ENCODE assay signal across 7 cellular contexts in genomic region chr22:36979016-36979415, GRCh38.
"Had no signal": no experiment of that assay in that cellular context is flagged by ENCODE, and none has a peak within 500 bp of the region (broad histone marks: within the 10 kb centered on the region; RNA-seq: fewer than 3 reads in every experiment).

No MANE protein-coding gene starts in this region.

- H3K4me3 ChIP-seq: GM23248, K562 had no signal

- ATAC-seq: K562 had no signal

- H3K27ac ChIP-seq: GM23248 had no signal

- DNase-seq: GM23248, GOT3, H7, HCEC 1CT, IMR-90, KG1 had no signal

- H2AFZ ChIP-seq: GM23248 had no signal

- H3K9ac ChIP-seq: GM23248 had no signal
